27 cellular contexts compared by ENCODE assay signal in genomic region chr1:25088946-25089345, GRCh38.
A peak's percentile ranks its signal among the peaks of the same experiment; 100 is the strongest.
DNase-seq lines count a peak whose midpoint lies in the region; ATAC-seq and TF ChIP-seq lines count a peak whose summit lies in the region.
"Had no signal": no experiment of that assay in that cellular context is flagged by ENCODE, and none has a peak within 500 bp of the region (broad histone marks: within the 10 kb centered on the region; RNA-seq: fewer than 3 reads in every experiment).

No MANE protein-coding gene starts in this region.

- H3K4me3 ChIP-seq in GM23338 (no peak overlapping the region), WERI-Rb-1 (ENCODE audit: low read depth, low read length) (no peak overlapping the region), spleen (no peak overlapping the region), smooth muscle cell (no peak overlapping the region)
- H3K4me3 ChIP-seq: GM12878, HAP-1, MG63, SJSA1 had no signal

- TF ChIP-seq CTCF in GM23338 (conservative IDR thresholded peaks at IDR 0.05; ENCODE audit: low read depth in 2 of 2), result peak; percentile 12 to 16; a peak in 1 of 4 replicates
- peak; percentile 28 for TF ChIP-seq CTCF in WERI-Rb-1 (IDR thresholded peaks at IDR 0.05; ENCODE audit: low read depth, low read length)
- no peak for TF ChIP-seq CTCF in spleen (IDR thresholded peaks at IDR 0.05 in 8 of 11, conservative IDR thresholded peaks at IDR 0.05 in 3 of 11)
- no peak for TF ChIP-seq CTCF in smooth muscle cell (IDR thresholded peaks at IDR 0.05; ENCODE audit: borderline replicate concordance, insufficient read depth, poor library complexity, severe bottlenecking)

- no peak overlapping the region for H3K27ac ChIP-seq in GM23338 (ENCODE audit: low read depth)
- no peak overlapping the region for H3K27ac ChIP-seq in WERI-Rb-1
- no peak overlapping the region for H3K27ac ChIP-seq in spleen
- H3K27ac ChIP-seq in smooth muscle cell (ENCODE audit: low read depth), result no peak overlapping the region
- H3K27ac ChIP-seq: SJSA1 had no signal

- H3K4me2 ChIP-seq in GM23338 (no peak overlapping the region), smooth muscle cell (no peak overlapping the region)

- no peaks in the 10 kb centered on the region for H3K9me3 Mint-ChIP-seq in GM23338
- H3K9me3 Mint-ChIP-seq: CD8-positive, alpha-beta memory T cell had no signal

- H3K36me3 ChIP-seq in GM23338 (ENCODE audit: insufficient read depth) (no peaks in the 10 kb centered on the region), WERI-Rb-1 (no peaks in the 10 kb centered on the region), spleen (no peaks in the 10 kb centered on the region), smooth muscle cell (ENCODE audit: low read depth) (no peaks in the 10 kb centered on the region)
- H3K36me3 ChIP-seq: HAP-1, MG63, SJSA1 had no signal

- no peaks in the 10 kb centered on the region for H3K27me3 ChIP-seq in GM23338 (ENCODE audit: insufficient read depth)
- no peaks in the 10 kb centered on the region for H3K27me3 ChIP-seq in WERI-Rb-1 (ENCODE audit: insufficient read depth, low read depth, severe bottlenecking)
- H3K27me3 ChIP-seq in spleen (replicated peaks in 1 of 7), result peaks cover 0 to 29% (median 0%) of the 10 kb centered on the region in 7 donors
- H3K27me3 ChIP-seq in smooth muscle cell (ENCODE audit: low read depth), result peaks cover 5% of the 10 kb centered on the region
- H3K27me3 ChIP-seq: MG63, SJSA1 had no signal

- H3F3A ChIP-seq in GM23338 (replicated peaks; ENCODE audit: low read depth) (no peaks in the 10 kb centered on the region), smooth muscle cell (ENCODE audit: low read depth) (no peaks in the 10 kb centered on the region)

- peaks cover 6% of the 10 kb centered on the region for H3K27me3 Mint-ChIP-seq in GM23338 (ENCODE audit: insufficient read depth, low read depth, poor library complexity)

- no peak for TF ChIP-seq POLR2A in spleen (IDR thresholded peaks at IDR 0.05)

- ATAC-seq in GM23338 (peak; percentile 63), HG03045 (IDR thresholded peaks at IDR 0.05; ENCODE audit: unreplicated experiment) (no peak), GM21390 (IDR thresholded peaks at IDR 0.05; ENCODE audit: unreplicated experiment) (no peak)
- ATAC-seq: GM12878 had no signal

- 78 to 87% (median 83%) methylated on average over 7 of the region's 7 CpGs for WGBS in spleen, 5 donors
- 93% methylated on average over 7 of the region's 7 CpGs for WGBS in smooth muscle cell (ENCODE audit: low lambda C conversion rate)

- no peak for DNase-seq in GM23338 (ENCODE audit: low spot score)
- no peak for DNase-seq in WERI-Rb-1
- peak; percentile 35 for DNase-seq in iPS-NIHi7 (ENCODE audit: extremely low spot score)
- DNase-seq in spleen, result peak; percentile 33
- DNase-seq in smooth muscle cell (lab: John Stamatoyannopoulos, UW; ENCODE audit: unreplicated experiment), result no peak
- DNase-seq: CD8-positive, alpha-beta memory T cell; DMS 273 treated with DMSO at 0.1 percent for 48 hours; DMS79; EL; GDM1; HFFc6; IMR-90; KG1; MG63; NCI-H2029; NCI-H446 treated with DMSO at 0.1 percent for 48 hours; NCI-H526; NCI-H82; NK-92 treated with Interleukin-12 subunit alpha and Interleukin-12 subunit beta, amount 100 ng/mL, for 24 hours; Right ventricle myocardium superior; RPMI8226 had no signal

- no peaks in the 10 kb centered on the region for H3K79me2 ChIP-seq in GM23338 (replicated peaks; ENCODE audit: insufficient read depth)
- H3K79me2 ChIP-seq in smooth muscle cell (ENCODE audit: low read depth), result no peaks in the 10 kb centered on the region

- no peaks in the 10 kb centered on the region for H3K4me1 ChIP-seq in GM23338 (ENCODE audit: insufficient read depth)
- H3K4me1 ChIP-seq in spleen, result no peaks in the 10 kb centered on the region
- no peaks in the 10 kb centered on the region for H3K4me1 ChIP-seq in smooth muscle cell (ENCODE audit: low read depth)
- H3K4me1 ChIP-seq: HAP-1 had no signal

- no peak overlapping the region for H3K9ac ChIP-seq in smooth muscle cell (ENCODE audit: low read depth)

- no peak overlapping the region for H2AFZ ChIP-seq in GM23338
- H2AFZ ChIP-seq in smooth muscle cell (ENCODE audit: low read depth), result no peak overlapping the region

- H3K4me3 Mint-ChIP-seq in GM23338, result no peak overlapping the region
- H3K4me3 Mint-ChIP-seq: CD8-positive, alpha-beta memory T cell; HFFc6 had no signal

- H4K20me1 ChIP-seq in GM23338 (replicated peaks; ENCODE audit: insufficient read depth), result no peaks in the 10 kb centered on the region
- H4K20me1 ChIP-seq in smooth muscle cell (ENCODE audit: low read depth), result no peaks in the 10 kb centered on the region

- H3K4me1 Mint-ChIP-seq in GM23338, result peaks cover 4% of the 10 kb centered on the region; the same call in 1 of the 3 replicates

- no peaks in the 10 kb centered on the region for H3K9me3 ChIP-seq in WERI-Rb-1 (ENCODE audit: severe bottlenecking)
- H3K9me3 ChIP-seq in spleen, result no peaks in the 10 kb centered on the region
- H3K9me3 ChIP-seq in smooth muscle cell (replicated peaks; ENCODE audit: low read depth), result no peaks in the 10 kb centered on the region
- H3K9me3 ChIP-seq: HAP-1, MG63, SJSA1 had no signal

- intact Hi-C loops in spleen (cut with DNase I; ENCODE audit: low total_unique reads), result no loop called here

- H3K36me3 Mint-ChIP-seq in GM23338 (ENCODE audit: low read depth), result no peaks in the 10 kb centered on the region
- H3K36me3 Mint-ChIP-seq: CD14-positive monocyte had no signal

- no peaks in the 10 kb centered on the region for H3K9me2 ChIP-seq in GM23338 (ENCODE audit: insufficient read depth)

- 0 out of 2 replicates have a peak overlapping the region, but pooled peaks have one; percentile 66 for H3K27ac Mint-ChIP-seq in GM23338
- H3K27ac Mint-ChIP-seq: HFFc6 had no signal

TF ChIP-seq in GM23338, 12 proteins besides CTCF, POLR2A, EP300 and RAD21 (continues in another document):
- TF ChIP-seq NANOG (IDR thresholded peaks at IDR 0.05; ENCODE audit: borderline replicate concordance), result no peak
- TF ChIP-seq STAT1 (IDR thresholded peaks at IDR 0.05; ENCODE audit: unreplicated experiment), result no peak
- TF ChIP-seq CREB1 (CRISPR knock-in tag; IDR thresholded peaks at IDR 0.05; ENCODE audit: low read depth), result no peak
- TF ChIP-seq, protein P1, sequence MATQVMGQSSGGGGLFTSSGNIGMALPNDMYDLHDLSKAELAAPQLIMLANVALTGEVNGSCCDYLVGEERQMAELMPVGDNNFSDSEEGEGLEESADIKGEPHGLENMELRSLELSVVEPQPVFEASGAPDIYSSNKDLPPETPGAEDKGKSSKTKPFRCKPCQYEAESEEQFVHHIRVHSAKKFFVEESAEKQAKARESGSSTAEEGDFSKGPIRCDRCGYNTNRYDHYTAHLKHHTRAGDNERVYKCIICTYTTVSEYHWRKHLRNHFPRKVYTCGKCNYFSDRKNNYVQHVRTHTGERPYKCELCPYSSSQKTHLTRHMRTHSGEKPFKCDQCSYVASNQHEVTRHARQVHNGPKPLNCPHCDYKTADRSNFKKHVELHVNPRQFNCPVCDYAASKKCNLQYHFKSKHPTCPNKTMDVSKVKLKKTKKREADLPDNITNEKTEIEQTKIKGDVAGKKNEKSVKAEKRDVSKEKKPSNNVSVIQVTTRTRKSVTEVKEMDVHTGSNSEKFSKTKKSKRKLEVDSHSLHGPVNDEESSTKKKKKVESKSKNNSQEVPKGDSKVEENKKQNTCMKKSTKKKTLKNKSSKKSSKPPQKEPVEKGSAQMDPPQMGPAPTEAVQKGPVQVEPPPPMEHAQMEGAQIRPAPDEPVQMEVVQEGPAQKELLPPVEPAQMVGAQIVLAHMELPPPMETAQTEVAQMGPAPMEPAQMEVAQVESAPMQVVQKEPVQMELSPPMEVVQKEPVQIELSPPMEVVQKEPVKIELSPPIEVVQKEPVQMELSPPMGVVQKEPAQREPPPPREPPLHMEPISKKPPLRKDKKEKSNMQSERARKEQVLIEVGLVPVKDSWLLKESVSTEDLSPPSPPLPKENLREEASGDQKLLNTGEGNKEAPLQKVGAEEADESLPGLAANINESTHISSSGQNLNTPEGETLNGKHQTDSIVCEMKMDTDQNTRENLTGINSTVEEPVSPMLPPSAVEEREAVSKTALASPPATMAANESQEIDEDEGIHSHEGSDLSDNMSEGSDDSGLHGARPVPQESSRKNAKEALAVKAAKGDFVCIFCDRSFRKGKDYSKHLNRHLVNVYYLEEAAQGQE (IDR thresholded peaks at IDR 0.05; ENCODE audit: unreplicated experiment), result no peak
- TF ChIP-seq EZH2 (IDR thresholded peaks at IDR 0.05; ENCODE audit: low read depth, unreplicated experiment), result no peak
- TF ChIP-seq POLR2AphosphoS5 (IDR thresholded peaks at IDR 0.05; ENCODE audit: low read depth), result no peak
- TF ChIP-seq ZNF331 (CRISPR knock-in tag; IDR thresholded peaks at IDR 0.05; ENCODE audit: low read depth), result no peak
- no peak for TF ChIP-seq JUNB (IDR thresholded peaks at IDR 0.05; ENCODE audit: unreplicated experiment)
- no peak for TF ChIP-seq EZH2phosphoT487 (IDR thresholded peaks at IDR 0.05; ENCODE audit: unreplicated experiment)

Comparison
In these comparisons a context has a peak if more than half of its experiments do, and no peak if none do; other contexts are left out.
1. DNase-seq: peak in iPS-NIHi7 (single experiment) and spleen (single experiment); none in GM23338 (single experiment), WERI-Rb-1 (single experiment) and smooth muscle cell (single experiment).
2. CTCF ChIP-seq: peak in GM23338 (2 of 2) and WERI-Rb-1 (single experiment); none in spleen (0 of 11) and smooth muscle cell (single experiment).